Comparison of ENCODE assay signal across 8 cellular contexts in the genomic region with DNA sequence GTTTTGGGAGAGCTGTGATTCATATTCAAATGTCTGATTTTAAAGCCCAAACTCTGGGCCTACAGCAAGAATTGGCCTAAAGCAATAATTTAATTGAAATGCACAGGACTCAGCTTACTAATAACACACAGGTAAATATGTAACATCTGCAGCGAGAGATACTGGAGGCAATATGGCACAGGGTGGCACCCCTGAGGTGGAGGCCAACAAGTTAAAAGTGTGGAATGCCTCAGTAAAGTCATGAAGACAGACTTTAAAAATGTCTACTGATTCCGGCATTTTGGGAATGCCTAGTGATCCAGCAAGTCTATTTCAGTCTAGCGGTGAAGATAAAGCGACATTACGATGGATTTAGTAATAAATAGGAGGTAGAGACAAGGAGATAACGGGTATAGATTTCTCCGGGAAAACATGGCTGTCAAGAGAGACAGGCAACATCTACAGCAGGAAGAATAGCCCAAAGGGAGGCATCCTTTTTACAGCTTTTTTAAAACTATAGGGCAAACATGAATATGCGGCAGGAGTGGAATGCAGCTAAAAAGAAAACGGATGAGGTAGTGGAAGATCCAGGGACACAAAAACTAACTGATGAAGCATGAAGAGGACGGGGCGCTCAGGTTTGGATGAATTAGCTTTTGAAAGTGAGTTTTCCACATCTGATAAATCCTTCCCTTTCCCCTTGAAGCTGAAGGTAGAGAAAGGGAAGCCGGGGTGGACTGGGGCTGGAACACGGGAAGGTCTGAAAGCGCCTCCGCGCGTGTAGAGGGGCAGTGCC. TPM values are rescaled to one million over a fixed set of nuclear protein-coding genes. Genes with fewer than 3 reads are reported as not detected.
A peak's percentile ranks its signal among the peaks of the same experiment; 100 is the strongest.
DNase-seq lines count a peak whose midpoint lies in the region; ATAC-seq, FAIRE-seq and TF ChIP-seq lines count a peak whose summit lies in the region.

No MANE protein-coding gene starts in this region.

- H3K4me1 ChIP-seq in GM12878 (ENCODE audit: control insufficient read depth, insufficient read depth, low read length) (peaks cover 3% of the 10 kb centered on the region; the same call in 1 of the 2 replicates), mesenchymal stem cell (ENCODE audit: control insufficient read depth, insufficient read depth, low read depth, low read length) (peaks cover 6% of the 10 kb centered on the region), aorta (ENCODE audit: control insufficient read depth in 1 of 2, insufficient read depth in 2 of 2, low read length in 2 of 2) (no peaks in the 10 kb centered on the region)

- no peak overlapping the region for H3K14ac ChIP-seq in mesenchymal stem cell (ENCODE audit: low read length in 2 of 2)

- H4K91ac ChIP-seq in mesenchymal stem cell (ENCODE audit: low read length): peak overlapping the region; percentile 80

- no peak overlapping the region for H3K23ac ChIP-seq in mesenchymal stem cell (ENCODE audit: low read length in 2 of 2)

- RAD21 ChIA-PET in GM12878 (lab: Charles Lee; ENCODE audit: unreplicated experiment): no interaction called here

- H3K9me3 ChIP-seq in GM12878 (replicated peaks; ENCODE audit: control insufficient read depth, insufficient read depth, low read length) (no peaks in the 10 kb centered on the region; the same call in 2 of the 3 replicates), mesenchymal stem cell (ENCODE audit: control insufficient read depth, low read length) (no peaks in the 10 kb centered on the region), aorta (ENCODE audit: control insufficient read depth, low read length) (no peaks in the 10 kb centered on the region)

- H2AFZ ChIP-seq in GM12878 (ENCODE audit: control insufficient read depth, low read depth, low read length) (peak overlapping the region; percentile 86), mesenchymal stem cell (ENCODE audit: low read depth, low read length) (peak overlapping the region; percentile 83)

- H3K36me3 ChIP-seq in GM12878 (ENCODE audit: control insufficient read depth in 2 of 2, insufficient read depth in 2 of 2, low read length in 1 of 2): no peaks in the 10 kb centered on the region
- peaks cover 0 to 7% of the 10 kb centered on the region in 2 experiments for H3K36me3 ChIP-seq in mesenchymal stem cell (ENCODE audit: control insufficient read depth in 1 of 2, insufficient read depth in 2 of 2, low read depth in 1 of 2, low read length in 2 of 2)
- H3K36me3 ChIP-seq in aorta (ENCODE audit: control insufficient read depth in 1 of 2, insufficient read depth in 2 of 2, low read length in 1 of 2): no peaks in the 10 kb centered on the region

- peak overlapping the region; percentile 93 for H3K9ac ChIP-seq in GM12878 (ENCODE audit: control insufficient read depth, insufficient read depth, low read length)
- peak overlapping the region; percentile 98 for H3K9ac ChIP-seq in mesenchymal stem cell (ENCODE audit: low read length)

- TF ChIP-seq EP300 in GM12878 (IDR thresholded peaks at IDR 0.05; ENCODE audit: borderline replicate concordance in 1 of 2, control insufficient read depth in 1 of 2, low read depth in 2 of 2, low read length in 2 of 2): no peak

- H3K4ac ChIP-seq in mesenchymal stem cell (ENCODE audit: low read depth in 1 of 2, low read length in 2 of 2): peak overlapping the region; percentile 84 to 96

- TF ChIP-seq CTCF in 22Rv1 (IDR thresholded peaks at IDR 0.05) (no peak), GM12878 (IDR thresholded peaks at IDR 0.05 in 2 of 3, conservative IDR thresholded peaks at IDR 0.05 in 1 of 3; ENCODE audit: control insufficient read depth in 2 of 3, extremely low read depth in 1 of 3, insufficient read depth in 1 of 3, low read depth in 3 of 3, low read length in 3 of 3) (no peak; a peak in 1 of 6 replicates)

- in situ Hi-C loops in GM12878 (cut with MboI): loop anchor here (5.0 to 25.0 kb wide), 3 partner anchors 75 to 540 kb away; partner anchors contain the start of gene ZNF337

- no peak overlapping the region for H2AK5ac ChIP-seq in mesenchymal stem cell (ENCODE audit: low read length, severe bottlenecking)

- no peaks in the 10 kb centered on the region for H4K20me1 ChIP-seq in GM12878 (ENCODE audit: control insufficient read depth, insufficient read depth)

- no peak overlapping the region for H2BK15ac ChIP-seq in mesenchymal stem cell (ENCODE audit: low read depth, poor library complexity, severe bottlenecking)

- H3K27me3 ChIP-seq in GM12878 (replicated peaks in 1 of 2; ENCODE audit: control insufficient read depth in 2 of 2, insufficient read depth in 2 of 2, low read length in 1 of 2): no peaks in the 10 kb centered on the region
- H3K27me3 ChIP-seq in mesenchymal stem cell (ENCODE audit: control insufficient read depth in 1 of 2, insufficient read depth in 1 of 2, low read length in 2 of 2): no peaks in the 10 kb centered on the region
- no peaks in the 10 kb centered on the region for H3K27me3 ChIP-seq in aorta (ENCODE audit: control insufficient read depth in 1 of 2, insufficient read depth in 2 of 2, low read length in 1 of 2)

- H3K4me2 ChIP-seq in GM12878 (ENCODE audit: control insufficient read depth, insufficient read depth): peak overlapping the region; percentile 91
- peak overlapping the region; percentile 97 for H3K4me2 ChIP-seq in mesenchymal stem cell (ENCODE audit: low read length, poor library complexity, severe bottlenecking)

- POLR2A ChIA-PET in GM12878 (lab: Charles Lee): no interaction called here

- H2BK5ac ChIP-seq in mesenchymal stem cell (ENCODE audit: low read depth, low read length, poor library complexity, severe bottlenecking): no peak overlapping the region

- BruUV-seq in GM12878 (replicated peaks; lab: Mats Ljungman, UMichigan): no TSS peak

- FAIRE-seq in GM12878 (lab: Jason Lieb, UNC): no peak

- no peak for TF ChIP-seq RAD21 in GM12878 (IDR thresholded peaks at IDR 0.05; ENCODE audit: insufficient read depth, low read depth, low read length)

- H3K4me3 ChIP-seq in GM12878 (peak overlapping the region; percentile 86), mesenchymal stem cell (ENCODE audit: insufficient read depth in 1 of 2, low read depth in 1 of 2, low read length in 2 of 2) (peak overlapping the region; percentile 92 to 93), aorta (ENCODE audit: low read length in 2 of 2) (peak overlapping the region; percentile 81 to 82)

- no peak overlapping the region for H2BK120ac ChIP-seq in mesenchymal stem cell (ENCODE audit: low read depth, low read length)

- H3K18ac ChIP-seq in mesenchymal stem cell (ENCODE audit: low read depth in 1 of 2, low read length in 2 of 2): peak overlapping the region; percentile 91 to 99

- intact Hi-C loops in GM12878 (cut with micrococcal nuclease; ENCODE audit: unreplicated experiment) (loop anchor here (5.0 to 10.0 kb wide), 2 partner anchors 180 to 308 kb away; no protein-coding TSS in a partner anchor), aorta (cut with DNase I) (loop anchor here (5.0 kb wide), 4 partner anchors 35 to 115 kb away; partner anchors contain the start of genes NINL (in 1 of the 2) and ZNF337 (in 1 of the 2))

- SMC1A ChIA-PET in GM12878 (lab: Charles Lee; ENCODE audit: uncharacterized antibody, unreplicated experiment): interaction anchor here (0.9 kb wide), 1 partner anchor 15 kb away, joined by 4 read pairs; no protein-coding TSS in a partner anchor

- H3K27ac ChIP-seq in 22Rv1: peak overlapping the region; percentile 99
- peak overlapping the region; percentile 93 for H3K27ac ChIP-seq in GM12878 (ENCODE audit: control insufficient read depth, insufficient read depth)
- peak overlapping the region; percentile 73 for H3K27ac ChIP-seq in mesenchymal stem cell (ENCODE audit: low read length, poor library complexity, severe bottlenecking)
- peak overlapping the region in 1 of 2 donors; percentile 68 for H3K27ac ChIP-seq in aorta (ENCODE audit: low read depth in 1 of 2, low read length in 2 of 2)

- no peak overlapping the region for H4K8ac ChIP-seq in mesenchymal stem cell (ENCODE audit: low read length)

- H3K79me2 ChIP-seq in GM12878 (ENCODE audit: control insufficient read depth, insufficient read depth, low read length): peaks cover 20% of the 10 kb centered on the region

- no peak overlapping the region for H2BK12ac ChIP-seq in mesenchymal stem cell (ENCODE audit: low read length in 2 of 2)

- WGBS in GM12878 (ENCODE audit: insufficient coverage, insufficient replicate concordance, low lambda C conversion rate, missing lambda C conversion rate): 37% methylated on average over 17 of the region's 17 CpGs
- 41% methylated on average over 15 of the region's 17 CpGs for WGBS in mesenchymal stem cell
- 6 to 9% methylated on average over 17 of the region's 17 CpGs for WGBS in aorta, 2 donors

- CTCF ChIA-PET in GM12878 (lab: Yijun Ruan, JAX): no interaction called here

- TF ChIP-seq POLR2A in GM12878 (IDR thresholded peaks at IDR 0.05; ENCODE audit: low read depth, low read length): no peak

- peak; percentile 9 for DNase-seq in HCEC 1CT
- no peak for DNase-seq in GM12878 (ENCODE audit: low read depth, low spot score)
- no peak for DNase-seq in mesenchymal stem cell
- DNase-seq in aorta: no peak
- no peak for DNase-seq in NCI-H1417 (lab: John Stamatoyannopoulos, UW)

- ATAC-seq in GM12878 (no peak), aorta (ENCODE audit: low FRiP score) (no peak), GM19467 (IDR thresholded peaks at IDR 0.05; ENCODE audit: unreplicated experiment) (no peak), HG02798 (IDR thresholded peaks at IDR 0.05; ENCODE audit: poor library complexity, unreplicated experiment) (no peak)

- H3K79me1 ChIP-seq in mesenchymal stem cell (replicated peaks; ENCODE audit: low read length, poor library complexity, severe bottlenecking): peaks cover 26% of the 10 kb centered on the region

RNA-seq across cellular contexts. Expression of gene NANP, which starts 1.2 kb away (rescaled TPM):
- 7.0 and 7.2 TPM in 2 replicates for total RNA-seq in GM12878 (2013; cell fraction: nucleolus; rRNA removed)
- total RNA-seq in GM12878 (2014; rRNA removed) (4.7 and 5.8 TPM in 2 replicates), GM12878 (2014; rRNA removed; fragmentation: Illumina TruSeq; extraction: Trizol) (5.1 and 5.2 TPM in 2 replicates), GM12878 (2021) (4.6 and 5.1 TPM in 2 replicates), aorta (1 to 10 TPM; 5.0 to 5.6 TPM)
- polyA plus RNA-seq in GM12878 (2011; ENCODE audit: low read depth): 1.8 TPM
- polyA plus RNA-seq in GM12878 (2011; rRNA removed) (5.7 and 7.3 TPM in 2 replicates), GM12878 (2014; fragmentation: Illumina TruSeq; extraction: Trizol) (6.5 and 7.6 TPM in 2 replicates), GM12878 (2014; fragmentation: Nextera tagmentation; extraction: Ambion mirVana) (1 to 10 TPM; 4.2 to 4.6 TPM), GM12878 (2014; rRNA removed) (4.1 and 4.4 TPM in 2 replicates), GM12878 (2016; fragmentation: Nextera tagmentation; extraction: Ambion mirVana) (1 to 10 TPM; 5.4 to 6.7 TPM), aorta (1 to 10 TPM; 1.6 to 1.9 TPM)
- polyA plus RNA-seq in GM12878 (2011; cell fraction: cytosol; rRNA removed): 3.7 and 4.7 TPM in 2 replicates
- 1.5 and 1.9 TPM in 2 replicates for polyA plus RNA-seq in GM12878 (2011; cell fraction: nucleus; rRNA removed)
- 2.2 and 2.6 TPM in 2 replicates for polyA plus RNA-seq in GM12878 (2012)
- polyA minus RNA-seq in GM12878 (2011; rRNA and poly(A)+ RNA removed): 3.7 and 4.5 TPM in 2 replicates
- polyA minus RNA-seq in GM12878 (2011; cell fraction: cytosol; rRNA and poly(A)+ RNA removed): 1.7 and 1.8 TPM in 2 replicates
- 1.8 and 2.6 TPM in 2 replicates for polyA minus RNA-seq in GM12878 (2011; cell fraction: nucleus; rRNA and poly(A)+ RNA removed)
- 9.5 TPM for polyA plus RNA-seq in mesenchymal stem cell (2013, experiment 1 of 2)
- polyA plus RNA-seq in mesenchymal stem cell (2013, experiment 2 of 2): 9.8 TPM

RNA-seq across cellular contexts. Expression of gene NINL, which starts 37.3 kb away (rescaled TPM):
- 0.15 and 0.22 TPM in 2 replicates for total RNA-seq in GM12878 (2013; cell fraction: nucleolus; rRNA removed)
- total RNA-seq in GM12878 (2014; rRNA removed) (0.11 TPM in 2 replicates), GM12878 (2014; rRNA removed; fragmentation: Illumina TruSeq; extraction: Trizol) (0.31 TPM in 1 of 2 replicates, not detected in the other), GM12878 (2021) (0.23 and 0.29 TPM in 2 replicates), aorta (10 to 100 TPM in 1 of 2 donors, 1 to 10 TPM in 1; 9.1 to 16.7 TPM)
- not detected for polyA plus RNA-seq in GM12878 (2011; ENCODE audit: low read depth)
- polyA plus RNA-seq in GM12878 (2011; rRNA removed) (0.12 and 0.29 TPM in 2 replicates), GM12878 (2014; fragmentation: Illumina TruSeq; extraction: Trizol) (0.07 TPM in 1 of 2 replicates, not detected in the other), GM12878 (2014; fragmentation: Nextera tagmentation; extraction: Ambion mirVana) (under 1 TPM in 1 of 2 experiments, not detected in 1; 0.04 TPM), GM12878 (2014; rRNA removed) (0.01 and 0.77 TPM in 2 replicates), GM12878 (2016; fragmentation: Nextera tagmentation; extraction: Ambion mirVana) (under 1 TPM; 0.09 to 0.25 TPM), aorta (10 to 100 TPM in 1 of 2 donors, 1 to 10 TPM in 1; 6.0 to 28.3 TPM)
- 0.07 and 0.10 TPM in 2 replicates for polyA plus RNA-seq in GM12878 (2011; cell fraction: cytosol; rRNA removed)
- 0.19 and 0.60 TPM in 2 replicates for polyA plus RNA-seq in GM12878 (2011; cell fraction: nucleus; rRNA removed)
- 0.15 and 0.19 TPM in 2 replicates for polyA plus RNA-seq in GM12878 (2012)
- polyA minus RNA-seq in GM12878 (2011; rRNA and poly(A)+ RNA removed): 0.10 and 0.15 TPM in 2 replicates
- polyA minus RNA-seq in GM12878 (2011; cell fraction: cytosol; rRNA and poly(A)+ RNA removed): 0.21 TPM in 1 of 2 replicates, not detected in the other
- polyA minus RNA-seq in GM12878 (2011; cell fraction: nucleus; rRNA and poly(A)+ RNA removed): 0.12 and 0.38 TPM in 2 replicates
- 6.8 TPM for polyA plus RNA-seq in mesenchymal stem cell (2013, experiment 1 of 2)
- polyA plus RNA-seq in mesenchymal stem cell (2013, experiment 2 of 2): 6.4 TPM

Comparison
In these comparisons a context has a peak if more than half of its experiments do, and no peak if none do; other contexts are left out.
1. RNA of gene NINL, which starts 37.3 kb away (total RNA-seq): 9.1 to 16.7 TPM in aorta; 0.11 to 0.31 TPM in GM12878; every median in the first group is over 4 times any median in the second.
2. Peak in every context shown above with its lines, with median percentiles within 50 percentile points of each other: H3K4me3 ChIP-seq.